In the genomic region with DNA sequence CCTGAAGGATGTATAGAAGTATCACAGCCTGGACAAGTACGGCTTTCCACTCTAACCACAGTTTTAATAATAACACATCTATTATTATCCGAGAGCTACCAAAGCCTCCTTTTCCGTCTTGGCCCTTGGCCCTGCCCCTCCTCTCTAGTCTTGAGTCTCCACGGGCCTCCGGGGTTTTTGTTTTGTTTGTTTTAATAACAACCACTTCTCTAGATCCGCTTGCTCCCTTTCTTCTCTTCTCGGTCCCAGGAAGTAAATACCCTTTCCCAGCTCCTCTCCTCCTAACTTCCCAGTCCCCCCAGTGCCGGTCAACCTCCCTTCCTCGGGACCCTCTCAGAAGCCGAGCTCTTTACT, we compare ENCODE assay signal across 8 cellular contexts. TPM values are rescaled to one million over a fixed set of nuclear protein-coding genes. Genes with fewer than 3 reads are reported as not detected.
DNase-seq lines count a peak whose midpoint lies in the region; ATAC-seq and TF ChIP-seq lines count a peak whose summit lies in the region.

No MANE protein-coding gene starts in this region.

- H3K27me3 ChIP-seq in ACC112 (ENCODE audit: insufficient read depth, low read length), result no peaks in the 10 kb centered on the region
- no peaks in the 10 kb centered on the region for H3K27me3 ChIP-seq in HUES48 (ENCODE audit: control insufficient read depth, insufficient read depth, low read length)
- H3K27me3 ChIP-seq in lung (ENCODE audit: control insufficient read depth, insufficient read depth), result no peaks in the 10 kb centered on the region

- peak overlapping the region; percentile 70; the same call in 1 of the 2 replicates for H3K9ac ChIP-seq in HUES48 (ENCODE audit: low read depth, low read length)

- H3K4me3 ChIP-seq in ACC112 (ENCODE audit: low read depth, low read length), result peak overlapping the region; percentile 90
- H3K4me3 ChIP-seq in HUES48 (ENCODE audit: low read depth, low read length), result peak overlapping the region; percentile 93
- peak overlapping the region; percentile 83 for H3K4me3 ChIP-seq in lung

- H3K9me3 ChIP-seq in HUES48 (ENCODE audit: control insufficient read depth, insufficient read depth, low read length), result no peaks in the 10 kb centered on the region
- no peaks in the 10 kb centered on the region for H3K9me3 ChIP-seq in lung (ENCODE audit: control insufficient read depth in 2 of 2, insufficient read depth in 1 of 2, low read length in 1 of 2)

- H3K4me1 ChIP-seq in ACC112 (ENCODE audit: control insufficient read depth, insufficient read depth, low read length, unreplicated experiment), result peaks cover 14% of the 10 kb centered on the region
- H3K4me1 ChIP-seq in HUES48 (ENCODE audit: control insufficient read depth, insufficient read depth, low read length), result peaks cover 11% of the 10 kb centered on the region
- peaks cover 0 to 3% of the 10 kb centered on the region in 2 donors for H3K4me1 ChIP-seq in lung (ENCODE audit: control insufficient read depth in 2 of 2, insufficient read depth in 2 of 2, low read length in 2 of 2)

- no peak for TF ChIP-seq CTCF in lung (IDR thresholded peaks at IDR 0.05; ENCODE audit: control extremely low read depth, extremely low read depth)

- peaks cover 21% of the 10 kb centered on the region for H3K79me2 ChIP-seq in ACC112 (ENCODE audit: control insufficient read depth, insufficient read depth, low read length, unreplicated experiment)

- peak overlapping the region; percentile 62 for H3K27ac ChIP-seq in ACC112 (ENCODE audit: low read depth, low read length)
- peak overlapping the region; percentile 94 for H3K27ac ChIP-seq in HUES48 (ENCODE audit: low read depth, low read length)
- peak overlapping the region; percentile 84 to 97 for H3K27ac ChIP-seq in lung (ENCODE audit: low read depth in 1 of 2, low read length in 1 of 2)

- DNase-seq in cerebellar cortex (ENCODE audit: low spot score), result peak; percentile 77
- DNase-seq in lung (ENCODE audit: low spot score), result peak; percentile 38
- no peak for DNase-seq in T-helper 2 cell
- DNase-seq in activated CD4-positive, alpha-beta T cell treated with anti-CD3 and anti-CD28 coated beads, Interleukin-2, amount 50 U/mL, for 4 hours, result no peak

- no peaks in the 10 kb centered on the region for H3K36me3 ChIP-seq in ACC112 (ENCODE audit: insufficient read depth, low read length)
- 0 out of 2 replicates have a peak, but pooled peaks cover 3% of the 10 kb centered on the region for H3K36me3 ChIP-seq in HUES48 (ENCODE audit: control insufficient read depth, insufficient read depth, low read length)
- H3K36me3 ChIP-seq in lung (ENCODE audit: control insufficient read depth in 2 of 2, insufficient read depth in 2 of 2, low read length in 2 of 2), result peaks cover 0 to 2% of the 10 kb centered on the region in 2 donors

- peak overlapping the region; percentile 85 for H2AFZ ChIP-seq in ACC112 (ENCODE audit: low read length, unreplicated experiment)

- ATAC-seq in lung (ENCODE audit: insufficient read depth, low FRiP score) (no peak), HG02588 (IDR thresholded peaks at IDR 0.05; ENCODE audit: unreplicated experiment) (no peak), HG03108 (IDR thresholded peaks at IDR 0.05; ENCODE audit: unreplicated experiment) (no peak)

- 1 to 3% methylated on average over 10 of the region's 10 CpGs for WGBS in lung, 2 donors

RNA-seq across cellular contexts. Expression of gene LCA5, which starts 0.6 kb away (rescaled TPM):
- total RNA-seq in lung, result 10 to 100 TPM in 1 of 2 donors, 1 to 10 TPM in 1; 7.7 to 27.3 TPM
- 1 to 10 TPM; 1.6 to 2.4 TPM for polyA plus RNA-seq in lung

Comparison
In these comparisons a context has a peak if more than half of its experiments do, and no peak if none do; other contexts are left out.
1. DNase-seq: peak in cerebellar cortex (single experiment) and lung (single experiment); none in T-helper 2 cell (0 of 5) and activated CD4-positive, alpha-beta T cell treated with anti-CD3 and anti-CD28 coated beads, Interleukin-2, amount 50 U/mL, for 4 hours (0 of 2).
2. Peak in every context shown above with its lines, with median percentiles within 50 percentile points of each other: H3K27ac ChIP-seq and H3K4me3 ChIP-seq.